ENCODE assay signal across 9 cellular contexts in genomic region chr3:71724171-71724453, GRCh38. TPM values are rescaled to one million over a fixed set of nuclear protein-coding genes. Genes with fewer than 3 reads are reported as not detected.
DNase-seq lines count a peak whose midpoint lies in the region; ATAC-seq and TF ChIP-seq lines count a peak whose summit lies in the region.
"Had no signal": no experiment of that assay in that cellular context is flagged by ENCODE, and none has a peak within 500 bp of the region (broad histone marks: within the 10 kb centered on the region; RNA-seq: fewer than 3 reads in every experiment).

No MANE protein-coding gene starts in this region.

- no peak for DNase-seq in GM23248
- no peak for DNase-seq in activated B cell treated with CpG ODN at 0.5 μM for 24 hours
- no peak for DNase-seq in glutamatergic neuron
- DNase-seq in gastrocnemius medialis, result no peak
- DNase-seq in sciatic nerve (ENCODE audit: low spot score), result no peak
- no peak for DNase-seq in OCI-M2 (lab: John Stamatoyannopoulos, UW; ENCODE audit: unreplicated experiment)
- no peak for DNase-seq in NCI-H345 (lab: John Stamatoyannopoulos, UW)

- peak overlapping the region; percentile 85 for H3K4me3 ChIP-seq in GM23248
- H3K4me3 ChIP-seq in gastrocnemius medialis, result peak overlapping the region; percentile 67 to 82 (median 78)

- H3K4me1 ChIP-seq in GM23248 (ENCODE audit: insufficient read depth) (peaks cover 5% of the 10 kb centered on the region; the same call in 1 of the 2 replicates), gastrocnemius medialis (peaks cover 21 to 26% of the 10 kb centered on the region in 2 donors)

- H3K9me3 ChIP-seq in GM23248 (ENCODE audit: low read depth) (no peaks in the 10 kb centered on the region), gastrocnemius medialis (no peaks in the 10 kb centered on the region)

- H3K27ac Mint-ChIP-seq in activated B cell treated with CpG ODN at 0.5 μM for 24 hours, result peak overlapping the region; percentile 41
- peak overlapping the region; percentile 75 for H3K27ac Mint-ChIP-seq in glutamatergic neuron (ENCODE audit: unreplicated experiment)

- POLR2A ChIA-PET in activated B cell treated with CpG ODN at 0.5 μM for 24 hours (lab: Charles Lee), result no interaction called here

- ATAC-seq in activated B cell treated with CpG ODN at 0.5 μM for 24 hours (ENCODE audit: low read depth), result no peak
- ATAC-seq in gastrocnemius medialis, result no peak
- no peak for ATAC-seq in sciatic nerve
- ATAC-seq in HG03196 (IDR thresholded peaks at IDR 0.05; ENCODE audit: unreplicated experiment), result no peak

- no peaks in the 10 kb centered on the region for H3K9me3 Mint-ChIP-seq in activated B cell treated with CpG ODN at 0.5 μM for 24 hours
- peaks cover 19% of the 10 kb centered on the region for H3K9me3 Mint-ChIP-seq in glutamatergic neuron (ENCODE audit: unreplicated experiment)

- H3K27me3 ChIP-seq in GM23248 (replicated peaks; ENCODE audit: insufficient read depth) (peaks cover 21% of the 10 kb centered on the region; the same call in 1 of the 2 replicates), gastrocnemius medialis (no peaks in the 10 kb centered on the region)

- H3K9me2 ChIP-seq in GM23248 (ENCODE audit: insufficient read depth), result no peaks in the 10 kb centered on the region

- no peaks in the 10 kb centered on the region for H3K36me3 ChIP-seq in GM23248 (ENCODE audit: low read depth)
- H3K36me3 ChIP-seq in gastrocnemius medialis, result no peaks in the 10 kb centered on the region

- H2AFZ ChIP-seq in GM23248, result peak overlapping the region; percentile 95; the same call in 1 of the 2 replicates

- TF ChIP-seq CTCF in activated B cell treated with CpG ODN at 0.5 μM for 24 hours (IDR thresholded peaks at IDR 0.05), result no peak
- TF ChIP-seq CTCF in glutamatergic neuron (IDR thresholded peaks at IDR 0.05; ENCODE audit: partially characterized antibody, unreplicated experiment), result no peak
- no peak for TF ChIP-seq CTCF in gastrocnemius medialis (IDR thresholded peaks at IDR 0.05 in 4 of 5, conservative IDR thresholded peaks at IDR 0.05 in 1 of 5)

- no peak overlapping the region for H3K27ac ChIP-seq in GM23248
- H3K27ac ChIP-seq in gastrocnemius medialis, result peak overlapping the region; percentile 74 to 87 (median 85)

- H3F3A ChIP-seq in GM23248 (ENCODE audit: insufficient read depth), result peaks cover 4% of the 10 kb centered on the region; the same call in 1 of the 2 replicates

- no peak for TF ChIP-seq POLR2A in gastrocnemius medialis (IDR thresholded peaks at IDR 0.05)

- H3K4me2 ChIP-seq in GM23248 (ENCODE audit: unreplicated experiment), result peak overlapping the region; percentile 90

- peaks cover 18% of the 10 kb centered on the region for H3K27me3 Mint-ChIP-seq in activated B cell treated with CpG ODN at 0.5 μM for 24 hours
- peaks cover 24% of the 10 kb centered on the region for H3K27me3 Mint-ChIP-seq in glutamatergic neuron (ENCODE audit: unreplicated experiment)

- in situ Hi-C loops in GM23248 (cut with MboI), result loop anchor here (25.0 kb wide), 2 partner anchors 538 to 1363 kb away; no protein-coding TSS in a partner anchor
- in situ Hi-C loops in gastrocnemius medialis (cut with MboI; ENCODE audit: low sequenced_read_pairs in 4 of 4), result loop anchor here in 3 of 4 donors (10.0 to 25.0 kb wide), 3 partner anchors 1088 to 1363 kb away; no protein-coding TSS in a partner anchor

- H3K9ac ChIP-seq in GM23248, result peak overlapping the region; percentile 74; the same call in 1 of the 2 replicates

- H3K36me3 Mint-ChIP-seq in activated B cell treated with CpG ODN at 0.5 μM for 24 hours (ENCODE audit: low read depth) (no peaks in the 10 kb centered on the region), glutamatergic neuron (ENCODE audit: unreplicated experiment) (no peaks in the 10 kb centered on the region)

- no peaks in the 10 kb centered on the region for H4K20me1 ChIP-seq in GM23248 (ENCODE audit: insufficient read depth)

- H3K79me2 ChIP-seq in GM23248 (ENCODE audit: insufficient read depth), result no peaks in the 10 kb centered on the region

- CTCF ChIA-PET in activated B cell treated with CpG ODN at 0.5 μM for 24 hours (lab: Charles Lee), result interaction anchor here (0.9 to 2.3 kb wide), 4 partner anchors 9 to 1098 kb away, joined by 3 to 6 read pairs (median 4); no protein-coding TSS in a partner anchor

- H3K4me3 Mint-ChIP-seq in activated B cell treated with CpG ODN at 0.5 μM for 24 hours, result peak overlapping the region; percentile 86
- peak overlapping the region; percentile 80 for H3K4me3 Mint-ChIP-seq in glutamatergic neuron (ENCODE audit: unreplicated experiment)

- H3K4me1 Mint-ChIP-seq in activated B cell treated with CpG ODN at 0.5 μM for 24 hours, result peaks cover 31% of the 10 kb centered on the region
- H3K4me1 Mint-ChIP-seq in glutamatergic neuron (ENCODE audit: low read depth, unreplicated experiment), result peaks cover 24% of the 10 kb centered on the region

- intact Hi-C loops in activated B cell treated with CpG ODN at 0.5 μM for 24 hours (cut with micrococcal nuclease) (loop anchor here (2.0 to 10.0 kb wide), 3 partner anchors 541 to 1273 kb away; partner anchors contain the start of genes PPP4R2 and RYBP), gastrocnemius medialis (cut with DNase I; ENCODE audit: low total_unique reads) (loop anchor here (10.0 kb wide), 1 partner anchor 1781 kb away; no protein-coding TSS in a partner anchor), sciatic nerve (cut with DNase I) (no loop called here)

RNA-seq across cellular contexts. Expression of gene EIF4E3, which starts 1.1 kb away (rescaled TPM):
- total RNA-seq in GM23248 (2014; rRNA removed; shearing (Covaris generic)), result 1.1 TPM in 2 replicates
- 0.79 and 1.1 TPM in 2 replicates for polyA plus RNA-seq in GM23248 (2016; fragmentation: Nextera tagmentation; extraction: Ambion mirVana)
- 1.8 and 2.0 TPM in 2 replicates for total RNA-seq in activated B cell treated with CpG ODN at 0.5 μM for 24 hours
- total RNA-seq in glutamatergic neuron (ENCODE audit: unreplicated experiment), result 21.9 TPM
- total RNA-seq in gastrocnemius medialis, result 10 to 100 TPM; 25.0 to 51.0 (median 42.8) TPM
- 36.4 TPM for total RNA-seq in sciatic nerve

RNA-seq across cellular contexts. Expression of gene GPR27, which starts 29.5 kb away (rescaled TPM):
- total RNA-seq in GM23248 (2014; rRNA removed; shearing (Covaris generic)), result not detected in 2 replicates
- polyA plus RNA-seq in GM23248 (2016; fragmentation: Nextera tagmentation; extraction: Ambion mirVana), result 0.10 TPM in 1 of 2 replicates, not detected in the other
- total RNA-seq in activated B cell treated with CpG ODN at 0.5 μM for 24 hours (not detected in 2 replicates), glutamatergic neuron (ENCODE audit: unreplicated experiment) (4.7 TPM), gastrocnemius medialis (under 1 TPM in 3 of 4 donors, not detected in 1; 0.20 to 0.69 (median 0.39) TPM), sciatic nerve (6.0 TPM)
- total RNA-seq: LHCN-M2 had no signal
